Comparison of ENCODE assay signal across 10 cellular contexts in genomic region chr1:11990303-11991032, GRCh38. TPM values are rescaled to one million over a fixed set of nuclear protein-coding genes. Genes with fewer than 3 reads are reported as not detected.
DNase-seq lines count a peak whose midpoint lies in the region; ATAC-seq and TF ChIP-seq lines count a peak whose summit lies in the region.
"Had no signal": no experiment of that assay in that cellular context is flagged by ENCODE, and none has a peak within 500 bp of the region (broad histone marks: within the 10 kb centered on the region; RNA-seq: fewer than 3 reads in every experiment).

No MANE protein-coding gene starts in this region.

- DNase-seq in HFFc6: no peak
- no peak for DNase-seq in T-helper 17 cell
- DNase-seq in left ventricle myocardium inferior: peak; percentile 75
- DNase-seq in sciatic nerve (ENCODE audit: low spot score): no peak
- no peak for DNase-seq in stimulated activated CD4-positive, alpha-beta T cell treated with anti-CD3 and anti-CD28 coated beads, Interleukin-4, amount 100 ng/mL, for 1 hour
- DNase-seq in Ammon's horn (ENCODE audit: low spot score): no peak
- DNase-seq: activated gamma-delta T cell treated with Interleukin-2 at 50 U/mL for 16 hours had no signal

- intact Hi-C loops in left ventricle myocardium inferior (cut with micrococcal nuclease) (no loop called here), sciatic nerve (cut with DNase I) (no loop called here)

- H3K27ac Mint-ChIP-seq in HFFc6: peak overlapping the region; percentile 22; the same call in 1 of the 2 replicates
- peak overlapping the region; percentile 75 for H3K27ac Mint-ChIP-seq in T-helper 17 cell

- H3K4me1 Mint-ChIP-seq in HFFc6 (ENCODE audit: low read depth): peaks cover 18% of the 10 kb centered on the region
- peaks cover 8% of the 10 kb centered on the region for H3K4me1 Mint-ChIP-seq in T-helper 17 cell

- H3K27me3 ChIP-seq in left ventricle myocardium inferior (ENCODE audit: low read depth): no peaks in the 10 kb centered on the region

- no peak overlapping the region for H3K4me3 ChIP-seq in left ventricle myocardium inferior
- H3K4me3 ChIP-seq: coronary artery had no signal

- H3K9me3 Mint-ChIP-seq in HFFc6: no peaks in the 10 kb centered on the region

- H3K27ac ChIP-seq in left ventricle myocardium inferior (replicated peaks): peak overlapping the region; percentile 97
- H3K27ac ChIP-seq: coronary artery had no signal

- H3K4me3 Mint-ChIP-seq in HFFc6 (no peak overlapping the region), T-helper 17 cell (no peak overlapping the region)

- TF ChIP-seq CTCF in HFFc6 (IDR thresholded peaks at IDR 0.05) (no peak), left ventricle myocardium inferior (IDR thresholded peaks at IDR 0.05; ENCODE audit: borderline replicate concordance) (no peak)

- H3K27me3 Mint-ChIP-seq in HFFc6 (ENCODE audit: insufficient read depth) (peaks cover 3% of the 10 kb centered on the region; the same call in 1 of the 2 replicates), T-helper 17 cell (no peaks in the 10 kb centered on the region)

- ATAC-seq in T-helper 17 cell (no peak), sciatic nerve (peak; percentile 48), HG02938 (IDR thresholded peaks at IDR 0.05; ENCODE audit: unreplicated experiment) (no peak), GM18868 (IDR thresholded peaks at IDR 0.05; ENCODE audit: unreplicated experiment) (no peak)

- H3K4me1 ChIP-seq in left ventricle myocardium inferior: peaks cover 86% of the 10 kb centered on the region

- H3K9me3 ChIP-seq in T-helper 17 cell (ENCODE audit: control insufficient read depth, low read length, poor library complexity, severe bottlenecking): no peaks in the 10 kb centered on the region
- H3K9me3 ChIP-seq in left ventricle myocardium inferior (replicated peaks): no peaks in the 10 kb centered on the region

- H3K36me3 Mint-ChIP-seq in HFFc6 (ENCODE audit: low read depth) (peaks cover 25% of the 10 kb centered on the region), T-helper 17 cell (ENCODE audit: low read depth) (peaks cover 11% of the 10 kb centered on the region)

- peaks cover 86% of the 10 kb centered on the region for H3K36me3 ChIP-seq in left ventricle myocardium inferior

RNA-seq across cellular contexts. Expression of gene MFN2, which starts 10.2 kb away (rescaled TPM):
- 100 to 1,000 TPM in 4 of 6 experiments, 10 to 100 TPM in 2; 92.8 to 112 (median 101) TPM for total RNA-seq in HFFc6 (2021; fragmentation: NEBNext Ultra II Directional; extraction: Animal tissue kit (Norgen Biotek cat#: 25700))
- total RNA-seq in T-helper 17 cell (10 to 100 TPM; 34.7 to 46.4 TPM), left ventricle myocardium inferior (663 TPM), sciatic nerve (68.6 TPM)

RNA-seq across cellular contexts. Expression of gene MIIP, which starts 28.8 kb away (rescaled TPM):
- 10 to 100 TPM in 5 of 6 experiments, 1 to 10 TPM in 1; 9.9 to 14.8 (median 12.6) TPM for total RNA-seq in HFFc6 (2021; fragmentation: NEBNext Ultra II Directional; extraction: Animal tissue kit (Norgen Biotek cat#: 25700))
- total RNA-seq in T-helper 17 cell: 10 to 100 TPM; 25.9 to 28.6 TPM
- 16.2 TPM for total RNA-seq in left ventricle myocardium inferior
- 33.3 TPM for total RNA-seq in sciatic nerve

RNA-seq across cellular contexts. Expression of gene PLOD1, which starts 56.0 kb away (rescaled TPM):
- total RNA-seq in HFFc6 (2021; fragmentation: NEBNext Ultra II Directional; extraction: Animal tissue kit (Norgen Biotek cat#: 25700)): 100 to 1,000 TPM; 294 to 438 (median 315) TPM
- total RNA-seq in T-helper 17 cell (1 to 10 TPM; 2.8 to 3.0 TPM), left ventricle myocardium inferior (61.6 TPM), sciatic nerve (60.7 TPM)

Comparison
In these comparisons a context has a peak if more than half of its experiments do, and no peak if none do; other contexts are left out.
1. RNA of gene PLOD1, which starts 56.0 kb away (total RNA-seq): 294 to 438 TPM in HFFc6, 61.6 TPM in left ventricle myocardium inferior (single experiment) and 60.7 TPM in sciatic nerve (single experiment); 2.8 to 3.0 TPM in T-helper 17 cell; every median in the first group is over 10 times any median in the second.